ENCODE assay signal across 8 cellular contexts in genomic region chr16:3577302-3577752, GRCh38. TPM values are rescaled to one million over a fixed set of nuclear protein-coding genes. Genes with fewer than 3 reads are reported as not detected.
DNase-seq lines count a peak whose midpoint lies in the region; ATAC-seq and TF ChIP-seq lines count a peak whose summit lies in the region.

A gene with protein sequence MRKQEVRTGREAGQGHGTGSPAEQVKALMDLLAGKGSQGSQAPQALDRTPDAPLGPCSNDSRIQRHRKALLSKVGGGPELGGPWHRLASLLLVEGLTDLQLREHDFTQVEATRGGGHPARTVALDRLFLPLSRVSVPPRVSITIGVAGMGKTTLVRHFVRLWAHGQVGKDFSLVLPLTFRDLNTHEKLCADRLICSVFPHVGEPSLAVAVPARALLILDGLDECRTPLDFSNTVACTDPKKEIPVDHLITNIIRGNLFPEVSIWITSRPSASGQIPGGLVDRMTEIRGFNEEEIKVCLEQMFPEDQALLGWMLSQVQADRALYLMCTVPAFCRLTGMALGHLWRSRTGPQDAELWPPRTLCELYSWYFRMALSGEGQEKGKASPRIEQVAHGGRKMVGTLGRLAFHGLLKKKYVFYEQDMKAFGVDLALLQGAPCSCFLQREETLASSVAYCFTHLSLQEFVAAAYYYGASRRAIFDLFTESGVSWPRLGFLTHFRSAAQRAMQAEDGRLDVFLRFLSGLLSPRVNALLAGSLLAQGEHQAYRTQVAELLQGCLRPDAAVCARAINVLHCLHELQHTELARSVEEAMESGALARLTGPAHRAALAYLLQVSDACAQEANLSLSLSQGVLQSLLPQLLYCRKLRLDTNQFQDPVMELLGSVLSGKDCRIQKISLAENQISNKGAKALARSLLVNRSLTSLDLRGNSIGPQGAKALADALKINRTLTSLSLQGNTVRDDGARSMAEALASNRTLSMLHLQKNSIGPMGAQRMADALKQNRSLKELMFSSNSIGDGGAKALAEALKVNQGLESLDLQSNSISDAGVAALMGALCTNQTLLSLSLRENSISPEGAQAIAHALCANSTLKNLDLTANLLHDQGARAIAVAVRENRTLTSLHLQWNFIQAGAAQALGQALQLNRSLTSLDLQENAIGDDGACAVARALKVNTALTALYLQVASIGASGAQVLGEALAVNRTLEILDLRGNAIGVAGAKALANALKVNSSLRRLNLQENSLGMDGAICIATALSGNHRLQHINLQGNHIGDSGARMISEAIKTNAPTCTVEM (minus strand): TSS chr16:3577403. CDS start chr16:3565036, 12,367 bp downstream.

- no peak for TF ChIP-seq CTCF in sigmoid colon (IDR thresholded peaks at IDR 0.05)

- H3K4me3 Mint-ChIP-seq in effector memory CD8-positive, alpha-beta T cell, result peak within 1 kb of the TSS; percentile 100

- peaks cover 50% of the 10 kb centered on the region for H3K36me3 Mint-ChIP-seq in effector memory CD8-positive, alpha-beta T cell (ENCODE audit: insufficient read depth)

- H3K36me3 ChIP-seq in sigmoid colon, result peaks cover 0 to 3% (median 1%) of the 10 kb centered on the region in 4 donors

- peak; percentile 20 to 28 for DNase-seq in activated CD4-positive, alpha-beta T cell treated with anti-CD3 and anti-CD28 coated beads for 24 hours (ENCODE audit: low read depth in 2 of 2)
- peak; percentile 48 to 54 (median 51) for DNase-seq in effector memory CD8-positive, alpha-beta T cell
- peak in 5 of 6 experiments; percentile 17 to 47 (median 30) for DNase-seq in stimulated activated naive CD4-positive, alpha-beta T cell (lab: John Stamatoyannopoulos, UW)
- no peak for DNase-seq in sigmoid colon

- 36 to 70% methylated on average over 18 of the region's 18 CpGs for WGBS in sigmoid colon, 2 donors

- intact Hi-C loops in sigmoid colon (cut with DNase I), result no loop called here

- H3K4me1 Mint-ChIP-seq in effector memory CD8-positive, alpha-beta T cell (ENCODE audit: low read depth in 2 of 2), result peaks cover 40 to 57% of the 10 kb centered on the region in 2 donors

- no peak for TF ChIP-seq EP300 in sigmoid colon (IDR thresholded peaks at IDR 0.05)

- no peaks in the 10 kb centered on the region for H3K27me3 Mint-ChIP-seq in effector memory CD8-positive, alpha-beta T cell

- no peaks in the 10 kb centered on the region for H3K9me3 Mint-ChIP-seq in effector memory CD8-positive, alpha-beta T cell

- H3K4me1 ChIP-seq in sigmoid colon, result peaks cover 0 to 7% (median 0%) of the 10 kb centered on the region in 4 donors

- H3K4me3 ChIP-seq in sigmoid colon, result peak within 1 kb of the TSS in 1 of 4 donors; percentile 5

- ATAC-seq in HG02610 (IDR thresholded peaks at IDR 0.05; ENCODE audit: unreplicated experiment) (peak; percentile 32), HG02938 (IDR thresholded peaks at IDR 0.05; ENCODE audit: unreplicated experiment) (no peak), HG02678 (IDR thresholded peaks at IDR 0.05; ENCODE audit: unreplicated experiment) (no peak), GM21526 (IDR thresholded peaks at IDR 0.05; ENCODE audit: low FRiP score, unreplicated experiment) (no peak)
- peak; percentile 52 for ATAC-seq in effector memory CD8-positive, alpha-beta T cell (replicated peaks)

- H3K27ac Mint-ChIP-seq in effector memory CD8-positive, alpha-beta T cell, result peak within 1 kb of the TSS; percentile 93 to 95

- H3K9me3 ChIP-seq in sigmoid colon, result no peaks in the 10 kb centered on the region

- no peak within 1 kb of the TSS for H3K27ac ChIP-seq in sigmoid colon

- peaks cover 6 to 34% (median 9%) of the 10 kb centered on the region in 3 donors for H3K27me3 ChIP-seq in sigmoid colon

- no peak for TF ChIP-seq POLR2A in sigmoid colon (IDR thresholded peaks at IDR 0.05)

RNA-seq across cellular contexts. Expression of the gene that starts here (rescaled TPM):
- under 1 TPM in 3 of 4 donors, not detected in 1; under 0.01 to 0.33 (median 0.27) TPM for total RNA-seq in sigmoid colon
- polyA plus RNA-seq in sigmoid colon, result 1 to 10 TPM in 1 of 3 donors, under 1 TPM in 1, not detected in 1; under 0.01 to 7.0 TPM

Comparison
In these comparisons a context has a peak if more than half of its experiments do, and no peak if none do; other contexts are left out.
1. ATAC-seq: peak in HG02610 (single experiment) and effector memory CD8-positive, alpha-beta T cell (single experiment); none in HG02938 (single experiment), HG02678 (single experiment) and GM21526 (single experiment).